In the genomic region with DNA sequence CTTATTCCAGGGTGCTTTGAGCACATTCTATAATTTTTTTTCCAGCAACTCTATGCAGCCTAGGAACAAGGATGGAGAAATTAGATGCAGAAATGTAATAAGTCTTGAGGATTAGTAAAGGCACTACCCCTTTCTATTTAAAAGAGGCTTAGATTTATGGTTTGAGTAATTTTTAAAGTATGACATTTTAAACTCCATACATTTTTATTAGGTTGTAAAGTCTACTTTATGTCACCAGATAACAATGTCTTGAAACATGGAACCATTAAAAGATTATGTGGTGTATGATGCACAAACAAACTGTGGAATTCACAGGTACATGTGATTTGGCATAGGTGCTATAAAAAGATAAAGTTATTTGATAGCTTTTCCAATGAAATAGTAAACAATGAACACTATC, we compare ENCODE assay signal across 31 cellular contexts.
"Had no signal": no experiment of that assay in that cellular context is flagged by ENCODE, and none has a peak within 500 bp of the region (broad histone marks: within the 10 kb centered on the region; RNA-seq: fewer than 3 reads in every experiment).

No MANE protein-coding gene starts in this region.

- H3K9me3 Mint-ChIP-seq: central memory CD8-positive, alpha-beta T cell had no signal

- H3K27ac Mint-ChIP-seq: activated CD8-positive, alpha-beta T cell treated with anti-CD3 and anti-CD28 coated beads, Interleukin-2, amount 10 ng/mL, durations not matched to agents 7 days and 5 days; activated naive CD4-positive, alpha-beta T cell treated with anti-CD3 and anti-CD28 coated beads, Interleukin-2, amount 50 U/mL, for 72 hours; activated naive CD8-positive, alpha-beta T cell treated with anti-CD3 and anti-CD28 coated beads, Interleukin-2, amount 50 U/mL, for 24 hours; brain; WTC11 had no signal

- H3K4me1 Mint-ChIP-seq: brain; central memory CD8-positive, alpha-beta T cell had no signal

- ATAC-seq: activated CD8-positive, alpha-beta T cell treated with anti-CD3 and anti-CD28 coated beads, Interleukin-2, amount 10 ng/mL, durations not matched to agents 7 days and 5 days; activated naive CD8-positive, alpha-beta T cell treated with anti-CD3 and anti-CD28 coated beads, Interleukin-2, amount 50 U/mL, for 24 hours; SK-N-SH treated with all-trans-retinoic acid at 6 μM for 48 hours; WTC11 had no signal

- H3K4me3 Mint-ChIP-seq: activated CD8-positive, alpha-beta T cell treated with anti-CD3 and anti-CD28 coated beads, Interleukin-2, amount 10 ng/mL, durations not matched to agents 7 days and 5 days; activated naive CD8-positive, alpha-beta T cell treated with anti-CD3 and anti-CD28 coated beads, Interleukin-2, amount 50 U/mL, for 24 hours; brain; central memory CD8-positive, alpha-beta T cell; WTC11 had no signal

- H3K27me3 Mint-ChIP-seq: activated naive CD8-positive, alpha-beta T cell treated with anti-CD3 and anti-CD28 coated beads, Interleukin-2, amount 50 U/mL, for 24 hours; brain; central memory CD8-positive, alpha-beta T cell had no signal

- DNase-seq: activated CD4-positive, alpha-beta T cell treated with anti-CD3 and anti-CD28 coated beads for 48 hours; activated CD4-positive, alpha-beta T cell treated with anti-CD3 and anti-CD28 coated beads, Interleukin-2, amount 50 U/mL, for 4 hours; activated CD4-positive, CD25-positive, alpha-beta regulatory T cell treated with anti-CD3 and anti-CD28 coated beads, Interleukin-2, amount 50 U/mL, for 72 hours; activated CD8-positive, alpha-beta memory T cell treated with anti-CD3 and anti-CD28 coated beads, Interleukin-2, amount 50 U/mL, for 48 hours; activated CD8-positive, alpha-beta T cell treated with anti-CD3 and anti-CD28 coated beads, Interleukin-2, amount 10 ng/mL, durations not matched to agents 7 days and 5 days; activated naive CD4-positive, alpha-beta T cell treated with Interleukin-2 at 50 U/mL for 16 hours; activated naive CD8-positive, alpha-beta T cell treated with anti-CD3 and anti-CD28 coated beads, Interleukin-2, amount 50 U/mL, for 24 hours; activated T-cell treated with anti-CD3 and anti-CD28 coated beads, Interleukin-2, amount 50 U/mL, for 1 hour; amniotic stem cell; MG63; MV-4-11; NCI-H1092 treated with DMSO at 0.1 percent for 48 hours; NCI-H1417 treated with DMSO at 0.1 percent for 48 hours; NCI-H1694; NCI-H2029; NCI-H2107; NCI-H2171 treated with DMSO at 0.1 percent for 48 hours; NCI-H226; NCI-H526 treated with DMSO at 0.1 percent for 48 hours; NCI-H82; OCI-M1; Peyer's patch; Right ventricle myocardium superior; SJCRH30; SW 1271 had no signal

- H3K36me3 Mint-ChIP-seq: brain had no signal

- H3K4me3 ChIP-seq: ascending aorta, MG63, Peyer's patch, SJCRH30 had no signal
